12 cellular contexts compared by ENCODE assay signal in the genomic region with DNA sequence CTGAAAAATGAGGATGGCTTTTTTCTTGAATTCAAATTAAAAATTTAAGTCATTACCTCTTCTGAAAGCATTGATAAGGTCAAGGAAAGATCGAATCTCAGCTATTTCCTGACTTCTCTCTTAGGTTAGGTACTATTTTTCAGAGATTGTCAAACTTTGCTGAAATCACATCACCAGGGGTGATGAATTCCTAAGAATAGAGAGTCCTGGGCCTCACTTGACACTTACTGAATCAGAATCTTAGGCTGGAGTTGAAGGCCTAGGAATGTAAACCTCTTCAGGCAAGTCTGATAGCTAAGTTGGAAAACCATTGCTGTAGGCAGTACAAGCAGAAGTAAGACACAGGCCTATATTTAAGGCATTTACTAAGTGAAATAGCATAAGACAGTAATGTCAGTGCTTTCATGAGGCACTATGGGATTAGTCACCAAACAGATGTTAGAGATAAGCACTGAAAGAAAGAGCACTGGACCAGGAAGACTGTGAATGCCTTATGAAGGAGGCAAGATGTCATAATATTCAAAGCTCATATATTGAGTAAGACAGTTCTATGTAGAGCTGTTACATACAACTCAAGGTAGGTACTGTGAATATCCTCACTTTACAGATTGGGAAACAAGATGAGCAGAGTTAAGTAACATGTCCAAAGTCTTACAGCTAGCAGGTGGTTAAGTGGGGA. TPM values are rescaled to one million over a fixed set of nuclear protein-coding genes. Genes with fewer than 3 reads are reported as not detected.
DNase-seq lines count a peak whose midpoint lies in the region; ATAC-seq and TF ChIP-seq lines count a peak whose summit lies in the region.
"Had no signal": no experiment of that assay in that cellular context is flagged by ENCODE, and none has a peak within 500 bp of the region (broad histone marks: within the 10 kb centered on the region; RNA-seq: fewer than 3 reads in every experiment).

No MANE protein-coding gene starts in this region.

- DNase-seq in CD4-positive, alpha-beta T cell: no peak
- DNase-seq in HT-29 (ENCODE audit: low spot score) (peak; percentile 25), astrocyte of the spinal cord (ENCODE audit: low read depth, low spot score) (peak; percentile 49), SHP77 (lab: John Stamatoyannopoulos, UW) (no peak), NCI-H2107 (lab: John Stamatoyannopoulos, UW) (no peak)
- DNase-seq in stimulated activated CD8-positive, alpha-beta memory T cell treated with anti-CD3 and anti-CD28 coated beads, Interleukin-4, amount 100 ng/mL, for 48 hours: no peak
- DNase-seq: activated naive CD4-positive, alpha-beta T cell treated with anti-CD3 and anti-CD28 coated beads, Interleukin-2, amount 50 U/mL, for 16 hours; head of caudate nucleus; NCI-H187 treated with DMSO at 0.1 percent for 48 hours had no signal

- POLR2A ChIA-PET in CD4-positive, alpha-beta T cell (lab: Charles Lee): no interaction called here

- CTCF ChIA-PET in CD4-positive, alpha-beta T cell (lab: Charles Lee): interaction anchor here (1.4 kb wide), 1 partner anchor 40 kb away, joined by 3 read pairs; no protein-coding TSS in a partner anchor

- TF ChIP-seq RAD21 in liver (IDR thresholded peaks at IDR 0.05): no peak

- no peak overlapping the region for H3K27ac ChIP-seq in CD4-positive, alpha-beta T cell (ENCODE audit: low read depth, low read length)
- H3K27ac ChIP-seq in liver (ENCODE audit: low read depth in 1 of 2, low read length in 2 of 2): no peak overlapping the region

- H3K36me3 Mint-ChIP-seq in CD4-positive, alpha-beta T cell (ENCODE audit: low read depth): peaks cover 43% of the 10 kb centered on the region

- peaks cover 46% of the 10 kb centered on the region for H3K4me1 Mint-ChIP-seq in CD4-positive, alpha-beta T cell (ENCODE audit: low read depth)

- H3K9me3 ChIP-seq in CD4-positive, alpha-beta T cell (ENCODE audit: control insufficient read depth, low read length): no peaks in the 10 kb centered on the region
- H3K9me3 ChIP-seq in liver (ENCODE audit: control insufficient read depth in 4 of 4, low read length in 3 of 4): no peaks in the 10 kb centered on the region

- no peaks in the 10 kb centered on the region for H3K27me3 ChIP-seq in CD4-positive, alpha-beta T cell (ENCODE audit: control insufficient read depth, insufficient read depth, low read length)
- H3K27me3 ChIP-seq in liver (ENCODE audit: control insufficient read depth in 4 of 4, insufficient read depth in 4 of 4, low read length in 3 of 4): no peaks in the 10 kb centered on the region

- no peak overlapping the region for H3K9ac ChIP-seq in liver (ENCODE audit: low read depth in 1 of 2, low read length in 2 of 2)

- H3K4me1 ChIP-seq in liver (ENCODE audit: control insufficient read depth in 4 of 4, insufficient read depth in 4 of 4, low read length in 3 of 4): peaks cover 0 to 10% (median 4%) of the 10 kb centered on the region in 4 donors

- no peaks in the 10 kb centered on the region for H3K36me3 ChIP-seq in liver (ENCODE audit: control insufficient read depth in 4 of 4, insufficient read depth in 3 of 4, low read depth in 1 of 4, low read length in 3 of 4)

- H3K9me3 Mint-ChIP-seq in CD4-positive, alpha-beta T cell: no peaks in the 10 kb centered on the region
- H3K9me3 Mint-ChIP-seq: neural crest cell had no signal

- TF ChIP-seq CTCF in CD4-positive, alpha-beta T cell (IDR thresholded peaks at IDR 0.05): no peak
- TF ChIP-seq CTCF in astrocyte of the spinal cord (IDR thresholded peaks at IDR 0.05; ENCODE audit: low read depth, low read length): no peak
- TF ChIP-seq CTCF in liver (IDR thresholded peaks at IDR 0.05; ENCODE audit: low read depth, low read length, missing input control): no peak

- H3K27me3 Mint-ChIP-seq in CD4-positive, alpha-beta T cell: no peaks in the 10 kb centered on the region

- H3K4me3 Mint-ChIP-seq in CD4-positive, alpha-beta T cell: no peak overlapping the region
- H3K4me3 Mint-ChIP-seq: neural crest cell had no signal

- H3K4me3 ChIP-seq in astrocyte of the spinal cord (ENCODE audit: low read depth, low read length) (no peak overlapping the region), liver (ENCODE audit: low read depth in 1 of 3, low read length in 3 of 3) (no peak overlapping the region)

- H3K27ac Mint-ChIP-seq in CD4-positive, alpha-beta T cell: peak overlapping the region; percentile 3

- no peak for ATAC-seq in CD4-positive, alpha-beta T cell (ENCODE audit: poor library complexity)
- ATAC-seq in GM21717 (IDR thresholded peaks at IDR 0.05; ENCODE audit: unreplicated experiment): no peak

- in situ Hi-C loops in astrocyte of the spinal cord (cut with HindIII; ENCODE audit: low sequenced_read_pairs): no loop called here

- WGBS in liver: 93% methylated on average over 1 of the region's 1 CpG

- intact Hi-C loops in CD4-positive, alpha-beta T cell (cut with DNase I, micrococcal nuclease): no loop called here

TF ChIP-seq in liver, 16 proteins besides CTCF, POLR2A, EP300 and RAD21:
- TF ChIP-seq, protein P1, sequence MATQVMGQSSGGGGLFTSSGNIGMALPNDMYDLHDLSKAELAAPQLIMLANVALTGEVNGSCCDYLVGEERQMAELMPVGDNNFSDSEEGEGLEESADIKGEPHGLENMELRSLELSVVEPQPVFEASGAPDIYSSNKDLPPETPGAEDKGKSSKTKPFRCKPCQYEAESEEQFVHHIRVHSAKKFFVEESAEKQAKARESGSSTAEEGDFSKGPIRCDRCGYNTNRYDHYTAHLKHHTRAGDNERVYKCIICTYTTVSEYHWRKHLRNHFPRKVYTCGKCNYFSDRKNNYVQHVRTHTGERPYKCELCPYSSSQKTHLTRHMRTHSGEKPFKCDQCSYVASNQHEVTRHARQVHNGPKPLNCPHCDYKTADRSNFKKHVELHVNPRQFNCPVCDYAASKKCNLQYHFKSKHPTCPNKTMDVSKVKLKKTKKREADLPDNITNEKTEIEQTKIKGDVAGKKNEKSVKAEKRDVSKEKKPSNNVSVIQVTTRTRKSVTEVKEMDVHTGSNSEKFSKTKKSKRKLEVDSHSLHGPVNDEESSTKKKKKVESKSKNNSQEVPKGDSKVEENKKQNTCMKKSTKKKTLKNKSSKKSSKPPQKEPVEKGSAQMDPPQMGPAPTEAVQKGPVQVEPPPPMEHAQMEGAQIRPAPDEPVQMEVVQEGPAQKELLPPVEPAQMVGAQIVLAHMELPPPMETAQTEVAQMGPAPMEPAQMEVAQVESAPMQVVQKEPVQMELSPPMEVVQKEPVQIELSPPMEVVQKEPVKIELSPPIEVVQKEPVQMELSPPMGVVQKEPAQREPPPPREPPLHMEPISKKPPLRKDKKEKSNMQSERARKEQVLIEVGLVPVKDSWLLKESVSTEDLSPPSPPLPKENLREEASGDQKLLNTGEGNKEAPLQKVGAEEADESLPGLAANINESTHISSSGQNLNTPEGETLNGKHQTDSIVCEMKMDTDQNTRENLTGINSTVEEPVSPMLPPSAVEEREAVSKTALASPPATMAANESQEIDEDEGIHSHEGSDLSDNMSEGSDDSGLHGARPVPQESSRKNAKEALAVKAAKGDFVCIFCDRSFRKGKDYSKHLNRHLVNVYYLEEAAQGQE (IDR thresholded peaks at IDR 0.05): no peak
- no peak for TF ChIP-seq YY1 (IDR thresholded peaks at IDR 0.05)
- peak; percentile 14 to 34 for TF ChIP-seq HNF4A (conservative IDR thresholded peaks at IDR 0.05)

RNA-seq across cellular contexts. Expression of a gene that starts 21.5 kb away (rescaled TPM):
- total RNA-seq in CD4-positive, alpha-beta T cell: 10 to 100 TPM; 11.3 to 11.9 TPM
- 35.7 and 39.6 TPM in 2 replicates for total RNA-seq in HT-29 (2014; rRNA removed; shearing (Covaris generic))
- 10 to 100 TPM; 14.4 to 24.0 TPM for total RNA-seq in liver
- polyA plus RNA-seq in liver: 10 to 100 TPM; 13.2 to 15.6 TPM

RNA-seq across cellular contexts. Expression of a gene that starts 28.9 kb away (rescaled TPM):
- 10 to 100 TPM; 11.3 to 13.2 TPM for total RNA-seq in CD4-positive, alpha-beta T cell
- total RNA-seq in HT-29 (2014; rRNA removed; shearing (Covaris generic)): 27.0 and 28.3 TPM in 2 replicates
- 10 to 100 TPM; 14.3 to 33.2 TPM for total RNA-seq in liver
- 10 to 100 TPM; 50.1 to 55.8 TPM for polyA plus RNA-seq in liver

RNA-seq across cellular contexts. Expression of a gene that starts 48.6 kb away (rescaled TPM):
- total RNA-seq in CD4-positive, alpha-beta T cell: not detected
- 0.61 TPM in 1 of 2 replicates, not detected in the other for total RNA-seq in HT-29 (2014; rRNA removed; shearing (Covaris generic))
- under 1 TPM in 1 of 2 donors, not detected in 1; 0.09 TPM for total RNA-seq in liver
- not detected for polyA plus RNA-seq in liver

RNA-seq across cellular contexts. Expression of a gene that starts 50.4 kb away (rescaled TPM):
- total RNA-seq in CD4-positive, alpha-beta T cell: 10 to 100 TPM; 75.8 to 78.1 TPM
- total RNA-seq in HT-29 (2014; rRNA removed; shearing (Covaris generic)): 19.4 and 20.1 TPM in 2 replicates
- 10 to 100 TPM; 12.8 to 28.7 TPM for total RNA-seq in liver
- 1 to 10 TPM; 3.9 to 9.1 TPM for polyA plus RNA-seq in liver

Comparison
In these comparisons a context has a peak if more than half of its experiments do, and no peak if none do; other contexts are left out.
1. DNase-seq: peak in HT-29 (single experiment) and astrocyte of the spinal cord (single experiment); none in CD4-positive, alpha-beta T cell (0 of 10), stimulated activated CD8-positive, alpha-beta memory T cell treated with anti-CD3 and anti-CD28 coated beads, Interleukin-4, amount 100 ng/mL, for 48 hours (single experiment), SHP77 (0 of 2) and NCI-H2107 (single experiment).